1 cellular context compared by ENCODE assay signal in genomic region chr12:57240069-57240921, GRCh38.
A peak's percentile ranks its signal among the peaks of the same experiment; 100 is the strongest.
TF ChIP-seq lines count a peak whose summit lies in the region.

No MANE protein-coding gene starts in this region.

TF ChIP-seq in HepG2, 621 proteins besides CTCF, POLR2A, EP300 and RAD21 (continued from another document and continues in another):
- 0 out of 2 replicates have a peak, but pooled peaks have one; percentile 13 for TF ChIP-seq BATF2 (CRISPR knock-in tag; IDR thresholded peaks at IDR 0.05)
- no peak for TF ChIP-seq SPEN (CRISPR knock-in tag; IDR thresholded peaks at IDR 0.05; ENCODE audit: low read depth)
- TF ChIP-seq RBM39 (IDR thresholded peaks at IDR 0.05; ENCODE audit: low read depth, low read length, poor library complexity, severe bottlenecking): peak; percentile 93
- no peak for TF ChIP-seq JUNB (CRISPR knock-in tag; IDR thresholded peaks at IDR 0.05; ENCODE audit: borderline replicate concordance)
- TF ChIP-seq BHLHE40 (IDR thresholded peaks at IDR 0.05; ENCODE audit: low read length): peak; percentile 54; the same call in 1 of the 2 replicates
- peak; percentile 83 for TF ChIP-seq CEBPG (CRISPR knock-in tag; IDR thresholded peaks at IDR 0.05)
- no peak for TF ChIP-seq ZNF782 (CRISPR knock-in tag; IDR thresholded peaks at IDR 0.05; ENCODE audit: borderline replicate concordance)
- no peak for TF ChIP-seq FUBP1 (CRISPR knock-in tag; IDR thresholded peaks at IDR 0.05; ENCODE audit: borderline replicate concordance)
- TF ChIP-seq ZNF710 (CRISPR knock-in tag; IDR thresholded peaks at IDR 0.05; ENCODE audit: borderline replicate concordance): 0 out of 2 replicates have a peak, but pooled peaks have one; percentile 18
- TF ChIP-seq ZNF766 (CRISPR knock-in tag; IDR thresholded peaks at IDR 0.05; ENCODE audit: borderline replicate concordance): no peak
- TF ChIP-seq CHD4 (IDR thresholded peaks at IDR 0.05; ENCODE audit: borderline replicate concordance, low read length): no peak
- TF ChIP-seq YY1 (IDR thresholded peaks at IDR 0.05; ENCODE audit: insufficient read depth, insufficient replicate concordance, low read depth, low read length): no peak
- peak; percentile 76; the same call in 1 of the 2 replicates for TF ChIP-seq FOXC1 (CRISPR knock-in tag; IDR thresholded peaks at IDR 0.05; ENCODE audit: borderline replicate concordance)
- no peak for TF ChIP-seq ZKSCAN5 (CRISPR knock-in tag; IDR thresholded peaks at IDR 0.05)
- TF ChIP-seq MTA3 (CRISPR knock-in tag; IDR thresholded peaks at IDR 0.05): no peak
- TF ChIP-seq IRF2 (CRISPR knock-in tag; IDR thresholded peaks at IDR 0.05): 0 out of 2 replicates have a peak, but pooled peaks have one; percentile 6
- TF ChIP-seq HIC2 (CRISPR knock-in tag; IDR thresholded peaks at IDR 0.05; ENCODE audit: low read depth): no peak
- peak; percentile 53 for TF ChIP-seq SAP130 (CRISPR knock-in tag; IDR thresholded peaks at IDR 0.05; ENCODE audit: low read depth)
- TF ChIP-seq PLSCR1 (CRISPR knock-in tag; IDR thresholded peaks at IDR 0.05; ENCODE audit: borderline replicate concordance): no peak
- no peak for TF ChIP-seq FOXJ3 (CRISPR knock-in tag; IDR thresholded peaks at IDR 0.05; ENCODE audit: borderline replicate concordance)
- TF ChIP-seq ZNF335 (CRISPR knock-in tag; IDR thresholded peaks at IDR 0.05): no peak
- TF ChIP-seq JDP2 (CRISPR knock-in tag; IDR thresholded peaks at IDR 0.05; ENCODE audit: borderline replicate concordance): no peak
- no peak for TF ChIP-seq NFE2L1 (CRISPR knock-in tag; IDR thresholded peaks at IDR 0.05; ENCODE audit: borderline replicate concordance)
- no peak for TF ChIP-seq ZNF232 (CRISPR knock-in tag; IDR thresholded peaks at IDR 0.05; ENCODE audit: borderline replicate concordance)
- TF ChIP-seq ZNF781 (CRISPR knock-in tag; IDR thresholded peaks at IDR 0.05; ENCODE audit: borderline replicate concordance, not compliant biosample characterization): no peak
- TF ChIP-seq PRPF4 (IDR thresholded peaks at IDR 0.05; ENCODE audit: low read depth, low read length, poor library complexity, severe bottlenecking): no peak
- no peak for TF ChIP-seq RERE (CRISPR knock-in tag; IDR thresholded peaks at IDR 0.05; ENCODE audit: low read depth)
- 0 out of 2 replicates have a peak, but pooled peaks have one; percentile 19 for TF ChIP-seq ZNF275 (CRISPR knock-in tag; IDR thresholded peaks at IDR 0.05; ENCODE audit: borderline replicate concordance)
- TF ChIP-seq NCOR1 (IDR thresholded peaks at IDR 0.05; ENCODE audit: borderline replicate concordance, low read length): no peak
- no peak for TF ChIP-seq TCF12 (IDR thresholded peaks at IDR 0.05)
- TF ChIP-seq TCF12 (CRISPR knock-in tag; IDR thresholded peaks at IDR 0.05): no peak
- TF ChIP-seq MXD1 (CRISPR knock-in tag; IDR thresholded peaks at IDR 0.05): 0 out of 2 replicates have a peak, but pooled peaks have one; percentile 50
- no peak for TF ChIP-seq HCFC1 (IDR thresholded peaks at IDR 0.05; ENCODE audit: low read depth, low read length)
- no peak for TF ChIP-seq ZNF629 (CRISPR knock-in tag; conservative IDR thresholded peaks at IDR 0.05)
- no peak for TF ChIP-seq ZNF18 (CRISPR knock-in tag; IDR thresholded peaks at IDR 0.05; ENCODE audit: insufficient replicate concordance)
- no peak for TF ChIP-seq NFKBIZ (CRISPR knock-in tag; IDR thresholded peaks at IDR 0.05)
- TF ChIP-seq TFAP4 (IDR thresholded peaks at IDR 0.05; ENCODE audit: borderline replicate concordance, low read depth): no peak
- no peak for TF ChIP-seq SATB2 (CRISPR knock-in tag; IDR thresholded peaks at IDR 0.05)
- no peak for TF ChIP-seq SRY (CRISPR knock-in tag; IDR thresholded peaks at IDR 0.05)
- TF ChIP-seq KDM5B (CRISPR knock-in tag; IDR thresholded peaks at IDR 0.05; ENCODE audit: borderline replicate concordance): 0 out of 2 replicates have a peak, but pooled peaks have one; percentile 30
- no peak for TF ChIP-seq JARID2 (CRISPR knock-in tag; IDR thresholded peaks at IDR 0.05; ENCODE audit: insufficient replicate concordance)
- TF ChIP-seq ZNF354B (CRISPR knock-in tag; IDR thresholded peaks at IDR 0.05): no peak
- no peak for TF ChIP-seq KLF9 (CRISPR knock-in tag; IDR thresholded peaks at IDR 0.05; ENCODE audit: low read depth)
- TF ChIP-seq NR2F1 (CRISPR knock-in tag; IDR thresholded peaks at IDR 0.05): no peak
- no peak for TF ChIP-seq ZNF121 (CRISPR knock-in tag; IDR thresholded peaks at IDR 0.05)
- no peak for TF ChIP-seq ZNF292 (CRISPR knock-in tag; IDR thresholded peaks at IDR 0.05; ENCODE audit: borderline replicate concordance, low read depth)
- no peak for TF ChIP-seq ZNF598 (CRISPR knock-in tag; IDR thresholded peaks at IDR 0.05; ENCODE audit: borderline replicate concordance)
- TF ChIP-seq TSC22D2 (CRISPR knock-in tag; IDR thresholded peaks at IDR 0.05; ENCODE audit: borderline replicate concordance): no peak
- TF ChIP-seq CENPX (CRISPR knock-in tag; IDR thresholded peaks at IDR 0.05): no peak
- no peak for TF ChIP-seq ZNF703 (CRISPR knock-in tag; IDR thresholded peaks at IDR 0.05; ENCODE audit: borderline replicate concordance)
- TF ChIP-seq MEIS1 (CRISPR knock-in tag; IDR thresholded peaks at IDR 0.05; ENCODE audit: borderline replicate concordance): no peak
- TF ChIP-seq ZNF263 (CRISPR knock-in tag; IDR thresholded peaks at IDR 0.05): no peak
- no peak for TF ChIP-seq AGO2 (optimal IDR thresholded peaks at IDR 0.05; ENCODE audit: low read depth, low read length)
